18 cellular contexts compared by ENCODE assay signal in the genomic region with DNA sequence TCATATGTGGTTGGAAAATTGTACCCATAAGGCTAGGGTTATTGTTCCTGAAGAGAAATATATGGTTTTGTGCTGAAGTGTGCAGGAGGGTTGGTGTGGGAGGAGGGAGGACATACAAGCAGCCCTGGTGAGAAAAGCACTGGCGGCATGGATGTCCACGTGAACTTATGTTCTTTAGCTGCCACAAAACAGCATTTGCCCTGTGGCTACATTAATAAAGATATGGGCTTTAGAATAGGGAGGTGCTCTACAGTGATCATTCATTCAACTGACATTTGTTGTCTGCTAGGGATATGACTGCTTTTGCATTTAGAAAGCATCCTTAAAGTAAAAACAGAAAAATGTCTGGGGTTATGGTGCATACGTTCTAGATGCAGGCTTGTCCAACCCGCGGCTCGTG. TPM values are rescaled to one million over a fixed set of nuclear protein-coding genes. Genes with fewer than 3 reads are reported as not detected.
DNase-seq lines count a peak whose midpoint lies in the region; ATAC-seq and TF ChIP-seq lines count a peak whose summit lies in the region.
"Had no signal": no experiment of that assay in that cellular context is flagged by ENCODE, and none has a peak within 500 bp of the region (broad histone marks: within the 10 kb centered on the region; RNA-seq: fewer than 3 reads in every experiment).

No MANE protein-coding gene starts in this region.

- H3K4me1 ChIP-seq in heart left ventricle = peaks cover 0 to 25% (median 0%) of the 10 kb centered on the region in 12 donors
- H3K4me1 ChIP-seq: upper lobe of right lung had no signal

- H3K4me3 Mint-ChIP-seq in activated CD4-positive, alpha-beta T cell treated with anti-CD3 and anti-CD28 coated beads for 36 hours = peak overlapping the region; percentile 88
- H3K4me3 Mint-ChIP-seq in natural killer cell = peak overlapping the region; percentile 99
- H3K4me3 Mint-ChIP-seq: nephron progenitor cell had no signal

- no peaks in the 10 kb centered on the region for H3K9me3 Mint-ChIP-seq in activated CD4-positive, alpha-beta T cell treated with anti-CD3 and anti-CD28 coated beads for 36 hours (ENCODE audit: low read depth)
- no peaks in the 10 kb centered on the region for H3K9me3 Mint-ChIP-seq in activated naive CD4-positive, alpha-beta T cell treated with anti-CD3 and anti-CD28 coated beads, Interleukin-2, amount 50 U/mL, for 72 hours
- no peaks in the 10 kb centered on the region for H3K9me3 Mint-ChIP-seq in natural killer cell
- H3K9me3 Mint-ChIP-seq: nephron progenitor cell had no signal

- POLR2A ChIA-PET in activated CD4-positive, alpha-beta T cell treated with anti-CD3 and anti-CD28 coated beads for 36 hours (lab: Charles Lee) = interaction anchor here (0.6 kb wide), 1 partner anchor 14 kb away, joined by 4 read pairs; no protein-coding TSS in a partner anchor

- H3K36me3 Mint-ChIP-seq in activated CD4-positive, alpha-beta T cell treated with anti-CD3 and anti-CD28 coated beads for 36 hours (ENCODE audit: low read depth) = peaks cover 70% of the 10 kb centered on the region
- peaks cover 53 to 64% of the 10 kb centered on the region in 2 donors for H3K36me3 Mint-ChIP-seq in activated naive CD4-positive, alpha-beta T cell treated with anti-CD3 and anti-CD28 coated beads, Interleukin-2, amount 50 U/mL, for 72 hours
- peaks cover 34% of the 10 kb centered on the region for H3K36me3 Mint-ChIP-seq in natural killer cell

- TF ChIP-seq CTCF in natural killer cell (IDR thresholded peaks at IDR 0.05) = no peak
- TF ChIP-seq CTCF in heart left ventricle (IDR thresholded peaks at IDR 0.05) = no peak

- no peak for DNase-seq in activated CD4-positive, alpha-beta T cell treated with anti-CD3 and anti-CD28 coated beads for 36 hours
- DNase-seq in activated CD4-positive, alpha-beta T cell treated with anti-CD3 and anti-CD28 coated beads, Interleukin-2, amount 50 U/mL, for 1 hour = no peak
- no peak for DNase-seq in activated naive CD4-positive, alpha-beta T cell treated with anti-CD3 and anti-CD28 coated beads, Interleukin-2, amount 50 U/mL, for 72 hours (ENCODE audit: low spot score in 2 of 2)
- no peak for DNase-seq in natural killer cell
- DNase-seq in heart left ventricle = no peak
- no peak for DNase-seq in NCI-H345 (lab: John Stamatoyannopoulos, UW)
- DNase-seq: esophagus squamous epithelium; GOT3; KG1; NCI-H1092; NCI-H774; nephron progenitor cell; stimulated activated CD4-positive, alpha-beta T cell treated with anti-CD3 and anti-CD28 coated beads, Interleukin-12 subunit alpha, Interleukin-12 subunit beta, amount 100 ng/mL, for 4 hours; stimulated activated naive CD4-positive, alpha-beta T cell treated with Interleukin-2 at 50 U/mL for 16 hours; upper lobe of right lung had no signal

- H3K27ac ChIP-seq in heart left ventricle = no peak overlapping the region
- H3K27ac ChIP-seq: BLaER1 treated with 17β-estradiol and CSF1 and Interleukin-3, amounts not matched to agents 10 nM and 100 nM; upper lobe of right lung had no signal

- H3K27me3 ChIP-seq in heart left ventricle = no peaks in the 10 kb centered on the region
- H3K27me3 ChIP-seq: BLaER1 treated with 17β-estradiol and CSF1 and Interleukin-3, amounts not matched to agents 10 nM and 100 nM; esophagus squamous epithelium; upper lobe of right lung had no signal

- peak overlapping the region; percentile 100 for H3K27ac Mint-ChIP-seq in activated CD4-positive, alpha-beta T cell treated with anti-CD3 and anti-CD28 coated beads for 36 hours
- peak overlapping the region; percentile 81 to 100 for H3K27ac Mint-ChIP-seq in activated naive CD4-positive, alpha-beta T cell treated with anti-CD3 and anti-CD28 coated beads, Interleukin-2, amount 50 U/mL, for 72 hours
- peak overlapping the region; percentile 89 to 100 for H3K27ac Mint-ChIP-seq in natural killer cell
- H3K27ac Mint-ChIP-seq: nephron progenitor cell had no signal

- ATAC-seq in activated CD4-positive, alpha-beta T cell treated with anti-CD3 and anti-CD28 coated beads for 36 hours = no peak
- no peak for ATAC-seq in activated naive CD4-positive, alpha-beta T cell treated with anti-CD3 and anti-CD28 coated beads, Interleukin-2, amount 50 U/mL, for 72 hours
- ATAC-seq in natural killer cell = no peak
- no peak for ATAC-seq in HG02571 (IDR thresholded peaks at IDR 0.05; ENCODE audit: unreplicated experiment)
- no peak for ATAC-seq in heart left ventricle
- ATAC-seq: upper lobe of right lung had no signal

- CTCF ChIA-PET in activated CD4-positive, alpha-beta T cell treated with anti-CD3 and anti-CD28 coated beads for 36 hours (lab: Charles Lee) = no interaction called here

- H3K27me3 Mint-ChIP-seq in activated CD4-positive, alpha-beta T cell treated with anti-CD3 and anti-CD28 coated beads for 36 hours = no peaks in the 10 kb centered on the region
- peaks cover 0 to 2% of the 10 kb centered on the region in 2 donors for H3K27me3 Mint-ChIP-seq in natural killer cell (ENCODE audit: low read depth in 2 of 2)

- TF ChIP-seq POLR2A in GM19193 (IDR thresholded peaks at IDR 0.05; ENCODE audit: extremely low read depth, insufficient read depth, insufficient read length) (peak; percentile 5), heart left ventricle (IDR thresholded peaks at IDR 0.05) (no peak)

- H3K36me3 ChIP-seq in heart left ventricle = peaks cover 0 to 56% (median 9%) of the 10 kb centered on the region in 9 donors

- no peaks in the 10 kb centered on the region for H3K9me3 ChIP-seq in heart left ventricle
- H3K9me3 ChIP-seq: BLaER1 treated with 17β-estradiol and CSF1 and Interleukin-3, amounts not matched to agents 10 nM and 100 nM; esophagus squamous epithelium; upper lobe of right lung had no signal

- peaks cover 42% of the 10 kb centered on the region for H3K4me1 Mint-ChIP-seq in activated CD4-positive, alpha-beta T cell treated with anti-CD3 and anti-CD28 coated beads for 36 hours
- peaks cover 90 to 91% of the 10 kb centered on the region in 2 donors for H3K4me1 Mint-ChIP-seq in natural killer cell

- no peak overlapping the region for H3K4me3 ChIP-seq in heart left ventricle
- H3K4me3 ChIP-seq: BLaER1 treated with 17β-estradiol and CSF1 and Interleukin-3, amounts not matched to agents 10 nM and 100 nM; esophagus squamous epithelium; upper lobe of right lung had no signal

- 64 to 95% (median 73%) methylated on average over 6 of the region's 6 CpGs for WGBS in heart left ventricle, 4 donors

- intact Hi-C loops in activated CD4-positive, alpha-beta T cell treated with anti-CD3 and anti-CD28 coated beads for 36 hours (cut with DNase I, micrococcal nuclease) = no loop called here
- intact Hi-C loops in natural killer cell (cut with micrococcal nuclease) (loop anchor here (10.0 kb wide), 1 partner anchor 222 kb away; a partner anchor contains a TSS), heart left ventricle (cut with DNase I) (no loop called here)

RNA-seq across cellular contexts. Expression of a gene that starts 4.0 kb away (rescaled TPM):
- 1,000 to 10,000 TPM; 1,053 to 1,189 TPM for total RNA-seq in activated CD4-positive, alpha-beta T cell treated with anti-CD3 and anti-CD28 coated beads for 36 hours
- 1,000 to 10,000 TPM; 1,088 to 2,034 TPM for total RNA-seq in activated naive CD4-positive, alpha-beta T cell treated with anti-CD3 and anti-CD28 coated beads, Interleukin-2, amount 50 U/mL, for 72 hours
- 1,000 to 10,000 TPM; 2,088 to 2,855 (median 2,731) TPM for total RNA-seq in natural killer cell
- total RNA-seq in heart left ventricle = 1,000 to 10,000 TPM in 1 of 9 donors, 100 to 1,000 TPM in 8; 263 to 1,427 (median 361) TPM
- polyA plus RNA-seq in heart left ventricle = 1,000 to 10,000 TPM in 1 of 2 donors, 100 to 1,000 TPM in 1; 299 to 1,581 TPM
